ENCODE assay signal across 1 cellular context in the genomic region with DNA sequence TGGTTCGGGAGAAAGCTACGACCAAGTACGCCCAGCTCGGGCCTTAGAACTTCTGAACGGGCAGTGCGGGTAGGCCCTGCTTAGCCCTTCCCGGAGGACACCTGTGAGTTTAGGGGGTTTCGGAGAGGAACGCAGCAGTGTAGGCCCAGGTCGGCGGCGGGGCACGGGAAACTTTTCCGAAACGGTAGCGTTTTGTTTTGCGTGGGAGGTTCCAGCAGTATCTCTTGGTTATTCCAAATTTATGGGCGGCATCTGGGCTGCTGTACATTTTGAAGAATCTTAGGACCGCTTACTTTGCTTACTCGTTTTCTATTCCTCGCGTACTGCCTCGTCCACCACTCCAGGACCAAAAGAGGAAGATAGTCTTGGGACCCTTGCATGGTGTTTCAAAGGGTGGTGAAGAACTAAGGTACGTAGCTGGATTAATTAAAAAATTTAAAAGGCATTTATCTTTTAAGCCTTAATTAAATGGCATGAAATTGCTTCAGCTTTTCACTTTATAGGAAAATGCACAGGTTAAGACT.
TF ChIP-seq lines count a peak whose summit lies in the region.

No MANE protein-coding gene starts in this region.

TF ChIP-seq in K562, 482 proteins besides CTCF, POLR2A, EP300 and RAD21 (continued from another document and continues in another):
- TF ChIP-seq GABPA (tag; conservative IDR thresholded peaks at IDR 0.05; ENCODE audit: low read depth): peak; percentile 84
- TF ChIP-seq HLTF (IDR thresholded peaks at IDR 0.05): 0 out of 2 replicates have a peak, but pooled peaks have one; percentile 51
- TF ChIP-seq FOS (IDR thresholded peaks at IDR 0.05; ENCODE audit: extremely low read depth, insufficient read length): no peak
- TF ChIP-seq TEAD1 (CRISPR knock-in tag; IDR thresholded peaks at IDR 0.05): peak; percentile 11 to 44; a peak in 1 of 4 replicates
- TF ChIP-seq, protein P1, sequence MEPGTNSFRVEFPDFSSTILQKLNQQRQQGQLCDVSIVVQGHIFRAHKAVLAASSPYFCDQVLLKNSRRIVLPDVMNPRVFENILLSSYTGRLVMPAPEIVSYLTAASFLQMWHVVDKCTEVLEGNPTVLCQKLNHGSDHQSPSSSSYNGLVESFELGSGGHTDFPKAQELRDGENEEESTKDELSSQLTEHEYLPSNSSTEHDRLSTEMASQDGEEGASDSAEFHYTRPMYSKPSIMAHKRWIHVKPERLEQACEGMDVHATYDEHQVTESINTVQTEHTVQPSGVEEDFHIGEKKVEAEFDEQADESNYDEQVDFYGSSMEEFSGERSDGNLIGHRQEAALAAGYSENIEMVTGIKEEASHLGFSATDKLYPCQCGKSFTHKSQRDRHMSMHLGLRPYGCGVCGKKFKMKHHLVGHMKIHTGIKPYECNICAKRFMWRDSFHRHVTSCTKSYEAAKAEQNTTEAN (CRISPR knock-in tag; IDR thresholded peaks at IDR 0.05): no peak
- TF ChIP-seq, protein P2, sequence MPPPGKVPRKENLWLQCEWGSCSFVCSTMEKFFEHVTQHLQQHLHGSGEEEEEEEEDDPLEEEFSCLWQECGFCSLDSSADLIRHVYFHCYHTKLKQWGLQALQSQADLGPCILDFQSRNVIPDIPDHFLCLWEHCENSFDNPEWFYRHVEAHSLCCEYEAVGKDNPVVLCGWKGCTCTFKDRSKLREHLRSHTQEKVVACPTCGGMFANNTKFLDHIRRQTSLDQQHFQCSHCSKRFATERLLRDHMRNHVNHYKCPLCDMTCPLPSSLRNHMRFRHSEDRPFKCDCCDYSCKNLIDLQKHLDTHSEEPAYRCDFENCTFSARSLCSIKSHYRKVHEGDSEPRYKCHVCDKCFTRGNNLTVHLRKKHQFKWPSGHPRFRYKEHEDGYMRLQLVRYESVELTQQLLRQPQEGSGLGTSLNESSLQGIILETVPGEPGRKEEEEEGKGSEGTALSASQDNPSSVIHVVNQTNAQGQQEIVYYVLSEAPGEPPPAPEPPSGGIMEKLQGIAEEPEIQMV (tag; conservative IDR thresholded peaks at IDR 0.05; ENCODE audit: low read depth): no peak
- TF ChIP-seq ESRRA (IDR thresholded peaks at IDR 0.05; ENCODE audit: borderline replicate concordance, low read depth): peak; percentile 43; the same call in 1 of the 2 replicates
- peak; percentile 23; the same call in 1 of the 2 replicates for TF ChIP-seq MTA1 (IDR thresholded peaks at IDR 0.05; ENCODE audit: borderline replicate concordance)
- TF ChIP-seq, protein P3, sequence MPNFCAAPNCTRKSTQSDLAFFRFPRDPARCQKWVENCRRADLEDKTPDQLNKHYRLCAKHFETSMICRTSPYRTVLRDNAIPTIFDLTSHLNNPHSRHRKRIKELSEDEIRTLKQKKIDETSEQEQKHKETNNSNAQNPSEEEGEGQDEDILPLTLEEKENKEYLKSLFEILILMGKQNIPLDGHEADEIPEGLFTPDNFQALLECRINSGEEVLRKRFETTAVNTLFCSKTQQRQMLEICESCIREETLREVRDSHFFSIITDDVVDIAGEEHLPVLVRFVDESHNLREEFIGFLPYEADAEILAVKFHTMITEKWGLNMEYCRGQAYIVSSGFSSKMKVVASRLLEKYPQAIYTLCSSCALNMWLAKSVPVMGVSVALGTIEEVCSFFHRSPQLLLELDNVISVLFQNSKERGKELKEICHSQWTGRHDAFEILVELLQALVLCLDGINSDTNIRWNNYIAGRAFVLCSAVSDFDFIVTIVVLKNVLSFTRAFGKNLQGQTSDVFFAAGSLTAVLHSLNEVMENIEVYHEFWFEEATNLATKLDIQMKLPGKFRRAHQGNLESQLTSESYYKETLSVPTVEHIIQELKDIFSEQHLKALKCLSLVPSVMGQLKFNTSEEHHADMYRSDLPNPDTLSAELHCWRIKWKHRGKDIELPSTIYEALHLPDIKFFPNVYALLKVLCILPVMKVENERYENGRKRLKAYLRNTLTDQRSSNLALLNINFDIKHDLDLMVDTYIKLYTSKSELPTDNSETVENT (CRISPR knock-in tag; IDR thresholded peaks at IDR 0.05): no peak
- TF ChIP-seq, protein P4, sequence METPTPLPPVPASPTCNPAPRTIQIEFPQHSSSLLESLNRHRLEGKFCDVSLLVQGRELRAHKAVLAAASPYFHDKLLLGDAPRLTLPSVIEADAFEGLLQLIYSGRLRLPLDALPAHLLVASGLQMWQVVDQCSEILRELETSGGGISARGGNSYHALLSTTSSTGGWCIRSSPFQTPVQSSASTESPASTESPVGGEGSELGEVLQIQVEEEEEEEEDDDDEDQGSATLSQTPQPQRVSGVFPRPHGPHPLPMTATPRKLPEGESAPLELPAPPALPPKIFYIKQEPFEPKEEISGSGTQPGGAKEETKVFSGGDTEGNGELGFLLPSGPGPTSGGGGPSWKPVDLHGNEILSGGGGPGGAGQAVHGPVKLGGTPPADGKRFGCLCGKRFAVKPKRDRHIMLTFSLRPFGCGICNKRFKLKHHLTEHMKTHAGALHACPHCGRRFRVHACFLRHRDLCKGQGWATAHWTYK (CRISPR knock-in tag; IDR thresholded peaks at IDR 0.05): peak; percentile 57; the same call in 1 of the 2 replicates
- TF ChIP-seq ZBTB17 (CRISPR knock-in tag; IDR thresholded peaks at IDR 0.05): no peak
- TF ChIP-seq ELF2 (CRISPR knock-in tag; IDR thresholded peaks at IDR 0.05): no peak
- no peak for TF ChIP-seq RBM17 (IDR thresholded peaks at IDR 0.05; ENCODE audit: borderline replicate concordance, low read depth, low read length)
- TF ChIP-seq, protein P5, sequence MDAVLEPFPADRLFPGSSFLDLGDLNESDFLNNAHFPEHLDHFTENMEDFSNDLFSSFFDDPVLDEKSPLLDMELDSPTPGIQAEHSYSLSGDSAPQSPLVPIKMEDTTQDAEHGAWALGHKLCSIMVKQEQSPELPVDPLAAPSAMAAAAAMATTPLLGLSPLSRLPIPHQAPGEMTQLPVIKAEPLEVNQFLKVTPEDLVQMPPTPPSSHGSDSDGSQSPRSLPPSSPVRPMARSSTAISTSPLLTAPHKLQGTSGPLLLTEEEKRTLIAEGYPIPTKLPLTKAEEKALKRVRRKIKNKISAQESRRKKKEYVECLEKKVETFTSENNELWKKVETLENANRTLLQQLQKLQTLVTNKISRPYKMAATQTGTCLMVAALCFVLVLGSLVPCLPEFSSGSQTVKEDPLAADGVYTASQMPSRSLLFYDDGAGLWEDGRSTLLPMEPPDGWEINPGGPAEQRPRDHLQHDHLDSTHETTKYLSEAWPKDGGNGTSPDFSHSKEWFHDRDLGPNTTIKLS (IDR thresholded peaks at IDR 0.05; ENCODE audit: borderline replicate concordance, low read depth): peak; percentile 60
- peak; percentile 27; the same call in 1 of the 2 replicates for TF ChIP-seq LEF1 (IDR thresholded peaks at IDR 0.05)
- TF ChIP-seq NBN (IDR thresholded peaks at IDR 0.05; ENCODE audit: low read depth): peak; percentile 32; the same call in 1 of the 2 replicates
- no peak for TF ChIP-seq STAG1 (CRISPR knock-in tag; IDR thresholded peaks at IDR 0.05; ENCODE audit: borderline replicate concordance)
- no peak for TF ChIP-seq SRF (CRISPR knock-in tag; IDR thresholded peaks at IDR 0.05)
- TF ChIP-seq MTA3 (IDR thresholded peaks at IDR 0.05; ENCODE audit: borderline replicate concordance): 0 out of 2 replicates have a peak, but pooled peaks have one; percentile 14
- TF ChIP-seq, protein P6, sequence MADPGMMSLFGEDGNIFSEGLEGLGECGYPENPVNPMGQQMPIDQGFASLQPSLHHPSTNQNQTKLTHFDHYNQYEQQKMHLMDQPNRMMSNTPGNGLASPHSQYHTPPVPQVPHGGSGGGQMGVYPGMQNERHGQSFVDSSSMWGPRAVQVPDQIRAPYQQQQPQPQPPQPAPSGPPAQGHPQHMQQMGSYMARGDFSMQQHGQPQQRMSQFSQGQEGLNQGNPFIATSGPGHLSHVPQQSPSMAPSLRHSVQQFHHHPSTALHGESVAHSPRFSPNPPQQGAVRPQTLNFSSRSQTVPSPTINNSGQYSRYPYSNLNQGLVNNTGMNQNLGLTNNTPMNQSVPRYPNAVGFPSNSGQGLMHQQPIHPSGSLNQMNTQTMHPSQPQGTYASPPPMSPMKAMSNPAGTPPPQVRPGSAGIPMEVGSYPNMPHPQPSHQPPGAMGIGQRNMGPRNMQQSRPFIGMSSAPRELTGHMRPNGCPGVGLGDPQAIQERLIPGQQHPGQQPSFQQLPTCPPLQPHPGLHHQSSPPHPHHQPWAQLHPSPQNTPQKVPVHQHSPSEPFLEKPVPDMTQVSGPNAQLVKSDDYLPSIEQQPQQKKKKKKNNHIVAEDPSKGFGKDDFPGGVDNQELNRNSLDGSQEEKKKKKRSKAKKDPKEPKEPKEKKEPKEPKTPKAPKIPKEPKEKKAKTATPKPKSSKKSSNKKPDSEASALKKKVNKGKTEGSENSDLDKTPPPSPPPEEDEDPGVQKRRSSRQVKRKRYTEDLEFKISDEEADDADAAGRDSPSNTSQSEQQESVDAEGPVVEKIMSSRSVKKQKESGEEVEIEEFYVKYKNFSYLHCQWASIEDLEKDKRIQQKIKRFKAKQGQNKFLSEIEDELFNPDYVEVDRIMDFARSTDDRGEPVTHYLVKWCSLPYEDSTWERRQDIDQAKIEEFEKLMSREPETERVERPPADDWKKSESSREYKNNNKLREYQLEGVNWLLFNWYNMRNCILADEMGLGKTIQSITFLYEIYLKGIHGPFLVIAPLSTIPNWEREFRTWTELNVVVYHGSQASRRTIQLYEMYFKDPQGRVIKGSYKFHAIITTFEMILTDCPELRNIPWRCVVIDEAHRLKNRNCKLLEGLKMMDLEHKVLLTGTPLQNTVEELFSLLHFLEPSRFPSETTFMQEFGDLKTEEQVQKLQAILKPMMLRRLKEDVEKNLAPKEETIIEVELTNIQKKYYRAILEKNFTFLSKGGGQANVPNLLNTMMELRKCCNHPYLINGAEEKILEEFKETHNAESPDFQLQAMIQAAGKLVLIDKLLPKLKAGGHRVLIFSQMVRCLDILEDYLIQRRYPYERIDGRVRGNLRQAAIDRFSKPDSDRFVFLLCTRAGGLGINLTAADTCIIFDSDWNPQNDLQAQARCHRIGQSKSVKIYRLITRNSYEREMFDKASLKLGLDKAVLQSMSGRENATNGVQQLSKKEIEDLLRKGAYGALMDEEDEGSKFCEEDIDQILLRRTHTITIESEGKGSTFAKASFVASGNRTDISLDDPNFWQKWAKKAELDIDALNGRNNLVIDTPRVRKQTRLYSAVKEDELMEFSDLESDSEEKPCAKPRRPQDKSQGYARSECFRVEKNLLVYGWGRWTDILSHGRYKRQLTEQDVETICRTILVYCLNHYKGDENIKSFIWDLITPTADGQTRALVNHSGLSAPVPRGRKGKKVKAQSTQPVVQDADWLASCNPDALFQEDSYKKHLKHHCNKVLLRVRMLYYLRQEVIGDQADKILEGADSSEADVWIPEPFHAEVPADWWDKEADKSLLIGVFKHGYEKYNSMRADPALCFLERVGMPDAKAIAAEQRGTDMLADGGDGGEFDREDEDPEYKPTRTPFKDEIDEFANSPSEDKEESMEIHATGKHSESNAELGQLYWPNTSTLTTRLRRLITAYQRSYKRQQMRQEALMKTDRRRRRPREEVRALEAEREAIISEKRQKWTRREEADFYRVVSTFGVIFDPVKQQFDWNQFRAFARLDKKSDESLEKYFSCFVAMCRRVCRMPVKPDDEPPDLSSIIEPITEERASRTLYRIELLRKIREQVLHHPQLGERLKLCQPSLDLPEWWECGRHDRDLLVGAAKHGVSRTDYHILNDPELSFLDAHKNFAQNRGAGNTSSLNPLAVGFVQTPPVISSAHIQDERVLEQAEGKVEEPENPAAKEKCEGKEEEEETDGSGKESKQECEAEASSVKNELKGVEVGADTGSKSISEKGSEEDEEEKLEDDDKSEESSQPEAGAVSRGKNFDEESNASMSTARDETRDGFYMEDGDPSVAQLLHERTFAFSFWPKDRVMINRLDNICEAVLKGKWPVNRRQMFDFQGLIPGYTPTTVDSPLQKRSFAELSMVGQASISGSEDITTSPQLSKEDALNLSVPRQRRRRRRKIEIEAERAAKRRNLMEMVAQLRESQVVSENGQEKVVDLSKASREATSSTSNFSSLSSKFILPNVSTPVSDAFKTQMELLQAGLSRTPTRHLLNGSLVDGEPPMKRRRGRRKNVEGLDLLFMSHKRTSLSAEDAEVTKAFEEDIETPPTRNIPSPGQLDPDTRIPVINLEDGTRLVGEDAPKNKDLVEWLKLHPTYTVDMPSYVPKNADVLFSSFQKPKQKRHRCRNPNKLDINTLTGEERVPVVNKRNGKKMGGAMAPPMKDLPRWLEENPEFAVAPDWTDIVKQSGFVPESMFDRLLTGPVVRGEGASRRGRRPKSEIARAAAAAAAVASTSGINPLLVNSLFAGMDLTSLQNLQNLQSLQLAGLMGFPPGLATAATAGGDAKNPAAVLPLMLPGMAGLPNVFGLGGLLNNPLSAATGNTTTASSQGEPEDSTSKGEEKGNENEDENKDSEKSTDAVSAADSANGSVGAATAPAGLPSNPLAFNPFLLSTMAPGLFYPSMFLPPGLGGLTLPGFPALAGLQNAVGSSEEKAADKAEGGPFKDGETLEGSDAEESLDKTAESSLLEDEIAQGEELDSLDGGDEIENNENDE (IDR thresholded peaks at IDR 0.05; ENCODE audit: low read depth, low read length): no peak
- TF ChIP-seq HDAC2 (IDR thresholded peaks at IDR 0.05): peak; percentile 25; the same call in 1 of the 2 replicates
- TF ChIP-seq, protein P7, sequence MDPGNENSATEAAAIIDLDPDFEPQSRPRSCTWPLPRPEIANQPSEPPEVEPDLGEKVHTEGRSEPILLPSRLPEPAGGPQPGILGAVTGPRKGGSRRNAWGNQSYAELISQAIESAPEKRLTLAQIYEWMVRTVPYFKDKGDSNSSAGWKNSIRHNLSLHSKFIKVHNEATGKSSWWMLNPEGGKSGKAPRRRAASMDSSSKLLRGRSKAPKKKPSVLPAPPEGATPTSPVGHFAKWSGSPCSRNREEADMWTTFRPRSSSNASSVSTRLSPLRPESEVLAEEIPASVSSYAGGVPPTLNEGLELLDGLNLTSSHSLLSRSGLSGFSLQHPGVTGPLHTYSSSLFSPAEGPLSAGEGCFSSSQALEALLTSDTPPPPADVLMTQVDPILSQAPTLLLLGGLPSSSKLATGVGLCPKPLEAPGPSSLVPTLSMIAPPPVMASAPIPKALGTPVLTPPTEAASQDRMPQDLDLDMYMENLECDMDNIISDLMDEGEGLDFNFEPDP (CRISPR knock-in tag; IDR thresholded peaks at IDR 0.05): no peak
- TF ChIP-seq CBX3 (IDR thresholded peaks at IDR 0.05; ENCODE audit: borderline replicate concordance in 1 of 2, low read length in 2 of 2): no peak; a peak in 1 of 3 replicates
- TF ChIP-seq NRF1 (conservative IDR thresholded peaks at IDR 0.05 in 1 of 2, IDR thresholded peaks at IDR 0.05 in 1 of 2): no peak
- no peak for TF ChIP-seq HNRNPH1 (optimal IDR thresholded peaks at IDR 0.05; ENCODE audit: low read depth, low read length)
- peak; percentile 42 for TF ChIP-seq ELF1 (tag; IDR thresholded peaks at IDR 0.05)
- 0 out of 2 replicates have a peak, but pooled peaks have one; percentile 15 for TF ChIP-seq BCOR (IDR thresholded peaks at IDR 0.05)
- TF ChIP-seq CHD4 (IDR thresholded peaks at IDR 0.05; ENCODE audit: insufficient read depth, insufficient replicate concordance, low read depth, low read length, poor library complexity, severe bottlenecking): no peak
- TF ChIP-seq, protein P8, sequence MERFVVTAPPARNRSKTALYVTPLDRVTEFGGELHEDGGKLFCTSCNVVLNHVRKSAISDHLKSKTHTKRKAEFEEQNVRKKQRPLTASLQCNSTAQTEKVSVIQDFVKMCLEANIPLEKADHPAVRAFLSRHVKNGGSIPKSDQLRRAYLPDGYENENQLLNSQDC (CRISPR knock-in tag; IDR thresholded peaks at IDR 0.05): no peak
- no peak for TF ChIP-seq MCM7 (IDR thresholded peaks at IDR 0.05)
- TF ChIP-seq ZNF253 (CRISPR knock-in tag; conservative IDR thresholded peaks at IDR 0.05): no peak
- TF ChIP-seq, protein P9, sequence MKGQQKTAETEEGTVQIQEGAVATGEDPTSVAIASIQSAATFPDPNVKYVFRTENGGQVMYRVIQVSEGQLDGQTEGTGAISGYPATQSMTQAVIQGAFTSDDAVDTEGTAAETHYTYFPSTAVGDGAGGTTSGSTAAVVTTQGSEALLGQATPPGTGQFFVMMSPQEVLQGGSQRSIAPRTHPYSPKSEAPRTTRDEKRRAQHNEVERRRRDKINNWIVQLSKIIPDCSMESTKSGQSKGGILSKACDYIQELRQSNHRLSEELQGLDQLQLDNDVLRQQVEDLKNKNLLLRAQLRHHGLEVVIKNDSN (CRISPR knock-in tag; IDR thresholded peaks at IDR 0.05): no peak; the same call in 1 of the 2 replicates
- TF ChIP-seq NUFIP1 (IDR thresholded peaks at IDR 0.05; ENCODE audit: partially characterized antibody): no peak
- TF ChIP-seq ZNF197 (CRISPR knock-in tag; IDR thresholded peaks at IDR 0.05; ENCODE audit: low read depth): no peak
